In the genomic region with DNA sequence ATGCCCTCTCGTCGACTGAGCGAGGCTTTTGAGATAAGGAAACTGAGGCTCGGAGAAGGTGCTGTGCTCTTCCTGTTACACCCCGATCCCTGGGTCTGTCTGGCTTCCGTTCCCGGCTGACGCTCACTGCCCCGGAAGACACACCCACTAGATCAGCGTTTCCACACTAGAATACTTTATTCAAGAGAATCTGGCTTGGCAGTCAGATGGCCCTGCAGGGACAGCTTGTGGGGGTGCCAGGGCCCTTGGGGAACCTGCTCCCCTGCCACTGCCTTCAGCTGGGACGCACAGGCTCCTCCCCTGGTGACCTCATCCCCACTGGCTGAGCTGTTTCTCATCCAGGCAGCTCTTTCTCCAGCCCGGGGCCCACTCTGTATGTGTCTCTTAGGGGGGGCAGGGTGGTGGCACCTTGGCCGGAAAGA, we compare ENCODE assay signal across 2 cellular contexts.
TF ChIP-seq lines count a peak whose summit lies in the region.

No MANE protein-coding gene starts in this region.

TF ChIP-seq in liver, 16 proteins besides CTCF, POLR2A, EP300 and RAD21:
- no peak for TF ChIP-seq HNF4G (IDR thresholded peaks at IDR 0.05)
- TF ChIP-seq NR2F2 (IDR thresholded peaks at IDR 0.05): peak; percentile 74
- peak; percentile 27 for TF ChIP-seq SP1 (IDR thresholded peaks at IDR 0.05)
- TF ChIP-seq FOXA1 (IDR thresholded peaks at IDR 0.05): no peak

TF ChIP-seq in HepG2, 621 proteins besides CTCF, POLR2A, EP300 and RAD21:
- TF ChIP-seq SATB2 (CRISPR knock-in tag; IDR thresholded peaks at IDR 0.05) (no peak), ZNF547 (CRISPR knock-in tag; IDR thresholded peaks at IDR 0.05) (no peak), CREB1 (IDR thresholded peaks at IDR 0.05) (no peak), CREB1 (CRISPR knock-in tag; IDR thresholded peaks at IDR 0.05) (no peak), KDM5B (CRISPR knock-in tag; IDR thresholded peaks at IDR 0.05; ENCODE audit: borderline replicate concordance) (no peak), NFKBIZ (CRISPR knock-in tag; IDR thresholded peaks at IDR 0.05) (no peak), JDP2 (CRISPR knock-in tag; IDR thresholded peaks at IDR 0.05; ENCODE audit: borderline replicate concordance) (no peak), KAT7 (CRISPR knock-in tag; IDR thresholded peaks at IDR 0.05; ENCODE audit: borderline replicate concordance) (no peak), ZNF431 (CRISPR knock-in tag; IDR thresholded peaks at IDR 0.05; ENCODE audit: borderline replicate concordance, low read depth) (no peak), PHB2 (IDR thresholded peaks at IDR 0.05; ENCODE audit: partially characterized antibody) (no peak), ZNF12 (CRISPR knock-in tag; IDR thresholded peaks at IDR 0.05) (no peak), ZNF879 (CRISPR knock-in tag; IDR thresholded peaks at IDR 0.05) (no peak), ZNF496 (CRISPR knock-in tag; IDR thresholded peaks at IDR 0.05; ENCODE audit: insufficient replicate concordance) (no peak), ZNF629 (CRISPR knock-in tag; conservative IDR thresholded peaks at IDR 0.05) (no peak), NCOR1 (IDR thresholded peaks at IDR 0.05; ENCODE audit: borderline replicate concordance, low read length) (no peak)
- TF ChIP-seq, protein P1, sequence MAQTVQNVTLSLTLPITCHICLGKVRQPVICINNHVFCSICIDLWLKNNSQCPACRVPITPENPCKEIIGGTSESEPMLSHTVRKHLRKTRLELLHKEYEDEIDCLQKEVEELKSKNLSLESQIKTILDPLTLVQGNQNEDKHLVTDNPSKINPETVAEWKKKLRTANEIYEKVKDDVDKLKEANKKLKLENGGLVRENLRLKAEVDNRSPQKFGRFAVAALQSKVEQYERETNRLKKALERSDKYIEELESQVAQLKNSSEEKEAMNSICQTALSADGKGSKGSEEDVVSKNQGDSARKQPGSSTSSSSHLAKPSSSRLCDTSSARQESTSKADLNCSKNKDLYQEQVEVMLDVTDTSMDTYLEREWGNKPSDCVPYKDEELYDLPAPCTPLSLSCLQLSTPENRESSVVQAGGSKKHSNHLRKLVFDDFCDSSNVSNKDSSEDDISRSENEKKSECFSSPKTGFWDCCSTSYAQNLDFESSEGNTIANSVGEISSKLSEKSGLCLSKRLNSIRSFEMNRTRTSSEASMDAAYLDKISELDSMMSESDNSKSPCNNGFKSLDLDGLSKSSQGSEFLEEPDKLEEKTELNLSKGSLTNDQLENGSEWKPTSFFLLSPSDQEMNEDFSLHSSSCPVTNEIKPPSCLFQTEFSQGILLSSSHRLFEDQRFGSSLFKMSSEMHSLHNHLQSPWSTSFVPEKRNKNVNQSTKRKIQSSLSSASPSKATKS (CRISPR knock-in tag; IDR thresholded peaks at IDR 0.05): no peak
- TF ChIP-seq, protein P2, sequence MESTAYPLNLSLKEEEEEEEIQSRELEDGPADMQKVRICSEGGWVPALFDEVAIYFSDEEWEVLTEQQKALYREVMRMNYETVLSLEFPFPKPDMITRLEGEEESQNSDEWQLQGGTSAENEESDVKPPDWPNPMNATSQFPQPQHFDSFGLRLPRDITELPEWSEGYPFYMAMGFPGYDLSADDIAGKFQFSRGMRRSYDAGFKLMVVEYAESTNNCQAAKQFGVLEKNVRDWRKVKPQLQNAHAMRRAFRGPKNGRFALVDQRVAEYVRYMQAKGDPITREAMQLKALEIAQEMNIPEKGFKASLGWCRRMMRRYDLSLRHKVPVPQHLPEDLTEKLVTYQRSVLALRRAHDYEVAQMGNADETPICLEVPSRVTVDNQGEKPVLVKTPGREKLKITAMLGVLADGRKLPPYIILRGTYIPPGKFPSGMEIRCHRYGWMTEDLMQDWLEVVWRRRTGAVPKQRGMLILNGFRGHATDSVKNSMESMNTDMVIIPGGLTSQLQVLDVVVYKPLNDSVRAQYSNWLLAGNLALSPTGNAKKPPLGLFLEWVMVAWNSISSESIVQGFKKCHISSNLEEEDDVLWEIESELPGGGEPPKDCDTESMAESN (CRISPR knock-in tag; conservative IDR thresholded peaks at IDR 0.05): no peak
- TF ChIP-seq, protein P3, sequence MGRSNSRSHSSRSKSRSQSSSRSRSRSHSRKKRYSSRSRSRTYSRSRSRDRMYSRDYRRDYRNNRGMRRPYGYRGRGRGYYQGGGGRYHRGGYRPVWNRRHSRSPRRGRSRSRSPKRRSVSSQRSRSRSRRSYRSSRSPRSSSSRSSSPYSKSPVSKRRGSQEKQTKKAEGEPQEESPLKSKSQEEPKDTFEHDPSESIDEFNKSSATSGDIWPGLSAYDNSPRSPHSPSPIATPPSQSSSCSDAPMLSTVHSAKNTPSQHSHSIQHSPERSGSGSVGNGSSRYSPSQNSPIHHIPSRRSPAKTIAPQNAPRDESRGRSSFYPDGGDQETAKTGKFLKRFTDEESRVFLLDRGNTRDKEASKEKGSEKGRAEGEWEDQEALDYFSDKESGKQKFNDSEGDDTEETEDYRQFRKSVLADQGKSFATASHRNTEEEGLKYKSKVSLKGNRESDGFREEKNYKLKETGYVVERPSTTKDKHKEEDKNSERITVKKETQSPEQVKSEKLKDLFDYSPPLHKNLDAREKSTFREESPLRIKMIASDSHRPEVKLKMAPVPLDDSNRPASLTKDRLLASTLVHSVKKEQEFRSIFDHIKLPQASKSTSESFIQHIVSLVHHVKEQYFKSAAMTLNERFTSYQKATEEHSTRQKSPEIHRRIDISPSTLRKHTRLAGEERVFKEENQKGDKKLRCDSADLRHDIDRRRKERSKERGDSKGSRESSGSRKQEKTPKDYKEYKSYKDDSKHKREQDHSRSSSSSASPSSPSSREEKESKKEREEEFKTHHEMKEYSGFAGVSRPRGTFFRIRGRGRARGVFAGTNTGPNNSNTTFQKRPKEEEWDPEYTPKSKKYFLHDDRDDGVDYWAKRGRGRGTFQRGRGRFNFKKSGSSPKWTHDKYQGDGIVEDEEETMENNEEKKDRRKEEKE (IDR thresholded peaks at IDR 0.05): no peak
- TF ChIP-seq, protein P4, sequence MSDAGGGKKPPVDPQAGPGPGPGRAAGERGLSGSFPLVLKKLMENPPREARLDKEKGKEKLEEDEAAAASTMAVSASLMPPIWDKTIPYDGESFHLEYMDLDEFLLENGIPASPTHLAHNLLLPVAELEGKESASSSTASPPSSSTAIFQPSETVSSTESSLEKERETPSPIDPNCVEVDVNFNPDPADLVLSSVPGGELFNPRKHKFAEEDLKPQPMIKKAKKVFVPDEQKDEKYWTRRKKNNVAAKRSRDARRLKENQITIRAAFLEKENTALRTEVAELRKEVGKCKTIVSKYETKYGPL (CRISPR knock-in tag; IDR thresholded peaks at IDR 0.05): no peak
- TF ChIP-seq, protein P5, sequence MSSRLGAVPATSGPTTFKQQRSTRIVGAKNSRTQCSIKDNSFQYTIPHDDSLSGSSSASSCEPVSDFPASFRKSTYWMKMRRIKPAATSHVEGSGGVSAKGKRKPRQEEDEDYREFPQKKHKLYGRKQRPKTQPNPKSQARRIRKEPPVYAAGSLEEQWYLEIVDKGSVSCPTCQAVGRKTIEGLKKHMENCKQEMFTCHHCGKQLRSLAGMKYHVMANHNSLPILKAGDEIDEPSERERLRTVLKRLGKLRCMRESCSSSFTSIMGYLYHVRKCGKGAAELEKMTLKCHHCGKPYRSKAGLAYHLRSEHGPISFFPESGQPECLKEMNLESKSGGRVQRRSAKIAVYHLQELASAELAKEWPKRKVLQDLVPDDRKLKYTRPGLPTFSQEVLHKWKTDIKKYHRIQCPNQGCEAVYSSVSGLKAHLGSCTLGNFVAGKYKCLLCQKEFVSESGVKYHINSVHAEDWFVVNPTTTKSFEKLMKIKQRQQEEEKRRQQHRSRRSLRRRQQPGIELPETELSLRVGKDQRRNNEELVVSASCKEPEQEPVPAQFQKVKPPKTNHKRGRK (CRISPR knock-in tag; IDR thresholded peaks at IDR 0.05): no peak
